ENCODE assay signal across 1 cellular context in genomic region chr3:58041826-58042324, GRCh38.
TF ChIP-seq lines count a peak whose summit lies in the region.

No MANE protein-coding gene starts in this region.

TF ChIP-seq in IMR-90, 13 proteins besides CTCF, POLR2A, EP300 and RAD21 (continued from another document):
- no peak for TF ChIP-seq ELK1 (IDR thresholded peaks at IDR 0.05; ENCODE audit: borderline replicate concordance, low read depth, low read length)
- TF ChIP-seq CEBPB (IDR thresholded peaks at IDR 0.05; ENCODE audit: low read depth, low read length): no peak
- TF ChIP-seq RCOR1 (IDR thresholded peaks at IDR 0.05; ENCODE audit: insufficient replicate concordance, low read length): no peak
